Comparison of ENCODE assay signal across 8 cellular contexts in genomic region chr10:46634698-46635097, GRCh38. TPM values are rescaled to one million over a fixed set of nuclear protein-coding genes. Genes with fewer than 3 reads are reported as not detected.
A peak's percentile ranks its signal among the peaks of the same experiment; 100 is the strongest.
DNase-seq lines count a peak whose midpoint lies in the region; ATAC-seq, FAIRE-seq and TF ChIP-seq lines count a peak whose summit lies in the region.
"Not testable (repeated sequence)": the region's sequence is repeated elsewhere in the genome, so short reads cannot be mapped to it uniquely, and the experiment has no call there.

No MANE protein-coding gene starts in this region.

- not testable (repeated sequence) for H4K8ac ChIP-seq in mesenchymal stem cell (ENCODE audit: low read length)

- intact Hi-C loops in OCI-LY7 (cut with micrococcal nuclease; ENCODE audit: unreplicated experiment); left cardiac atrium (cut with DNase I); pancreas (cut with DNase I): not testable (repeated sequence)

- not testable (repeated sequence) for H3K36me3 Mint-ChIP-seq in CD8-positive, alpha-beta memory T cell; activated naive CD4-positive, alpha-beta T cell treated with anti-CD3 and anti-CD28 coated beads, Interleukin-2, amount 50 U/mL, for 24 hours

- not testable (repeated sequence) for H4K91ac ChIP-seq in mesenchymal stem cell (ENCODE audit: low read length)

- H3K4ac ChIP-seq in mesenchymal stem cell (ENCODE audit: low read depth in 1 of 2, low read length in 2 of 2) = not testable (repeated sequence)

- ATAC-seq in left cardiac atrium = peak; percentile 20 to 64
- ATAC-seq in pancreas = peak; percentile 11 to 42 (median 18)
- ATAC-seq in thoracic aorta (ENCODE audit: insufficient number of reproducible peaks, low FRiP score, low read depth) = peak; percentile 38

- H2AFZ ChIP-seq in OCI-LY7 (ENCODE audit: low read length); mesenchymal stem cell (ENCODE audit: low read depth, low read length): not testable (repeated sequence)

- H3K27ac Mint-ChIP-seq in CD8-positive, alpha-beta memory T cell = peak overlapping the region in 3 of 8 donors; percentile 29 to 81 (median 79)
- H3K27ac Mint-ChIP-seq in activated naive CD4-positive, alpha-beta T cell treated with anti-CD3 and anti-CD28 coated beads, Interleukin-2, amount 50 U/mL, for 24 hours = not testable (repeated sequence)

- H3K14ac ChIP-seq in mesenchymal stem cell (ENCODE audit: low read length in 2 of 2) = not testable (repeated sequence)

- not testable (repeated sequence) for FAIRE-seq in pancreas (lab: Jason Lieb, UNC)

- not testable (repeated sequence) for H3K27ac ChIP-seq in CD8-positive, alpha-beta memory T cell (ENCODE audit: low read depth, low read length); OCI-LY7 (ENCODE audit: low read depth, low read length, poor library complexity, severe bottlenecking); mesenchymal stem cell (ENCODE audit: low read length, poor library complexity, severe bottlenecking); pancreas; thoracic aorta

- H3K4me1 Mint-ChIP-seq in CD8-positive, alpha-beta memory T cell; activated naive CD4-positive, alpha-beta T cell treated with anti-CD3 and anti-CD28 coated beads, Interleukin-2, amount 50 U/mL, for 24 hours: not testable (repeated sequence)

- peak overlapping the region; percentile 32 for H3K9ac ChIP-seq in mesenchymal stem cell (ENCODE audit: low read length)

- H3K18ac ChIP-seq in mesenchymal stem cell (ENCODE audit: low read depth in 1 of 2, low read length in 2 of 2) = not testable (repeated sequence)

- H3K9me3 Mint-ChIP-seq in CD8-positive, alpha-beta memory T cell; activated naive CD4-positive, alpha-beta T cell treated with anti-CD3 and anti-CD28 coated beads, Interleukin-2, amount 50 U/mL, for 24 hours: not testable (repeated sequence)

- not testable (repeated sequence) for H3K27me3 ChIP-seq in CD8-positive, alpha-beta memory T cell (ENCODE audit: insufficient read depth, low read length, poor library complexity, severe bottlenecking); mesenchymal stem cell (ENCODE audit: control insufficient read depth in 1 of 2, insufficient read depth in 1 of 2, low read length in 2 of 2); pancreas; thoracic aorta (replicated peaks; ENCODE audit: insufficient read depth)

- H3K9me2 ChIP-seq in OCI-LY7 (ENCODE audit: insufficient read depth, low read length) = not testable (repeated sequence)

- H2BK15ac ChIP-seq in mesenchymal stem cell (ENCODE audit: low read depth, poor library complexity, severe bottlenecking) = not testable (repeated sequence)

- H2BK5ac ChIP-seq in mesenchymal stem cell (ENCODE audit: low read depth, low read length, poor library complexity, severe bottlenecking) = not testable (repeated sequence)

- not testable (repeated sequence) for H2BK120ac ChIP-seq in mesenchymal stem cell (ENCODE audit: low read depth, low read length)

- 54% methylated on average over 3 of the region's 5 CpGs for WGBS in mesenchymal stem cell
- 30 to 33% methylated on average over 5 of the region's 5 CpGs for WGBS in pancreas, 2 donors

- POLR2A ChIA-PET in CD8-positive, alpha-beta memory T cell (lab: Charles Lee); OCI-LY7 (lab: Charles Lee): not testable (repeated sequence)

- not testable (repeated sequence) for DNase-seq in CD8-positive, alpha-beta memory T cell; OCI-LY7 (ENCODE audit: low spot score); choroid plexus epithelial cell (ENCODE audit: low read depth); left cardiac atrium; mesenchymal stem cell; pancreas; thoracic aorta (ENCODE audit: low spot score)

- CTCF ChIA-PET in CD8-positive, alpha-beta memory T cell (lab: Charles Lee); OCI-LY7 (lab: Charles Lee; ENCODE audit: unreplicated experiment): not testable (repeated sequence)

- TF ChIP-seq CTCF in OCI-LY7 (conservative IDR thresholded peaks at IDR 0.05; ENCODE audit: low read length); choroid plexus epithelial cell (conservative IDR thresholded peaks at IDR 0.05; ENCODE audit: low read depth, low read length); pancreas (IDR thresholded peaks at IDR 0.05); thoracic aorta (IDR thresholded peaks at IDR 0.05): not testable (repeated sequence)

- H3K4me3 ChIP-seq in CD8-positive, alpha-beta memory T cell (ENCODE audit: low read length); OCI-LY7 (ENCODE audit: low read depth, low read length, poor library complexity, severe bottlenecking); mesenchymal stem cell (ENCODE audit: insufficient read depth in 1 of 2, low read depth in 1 of 2, low read length in 2 of 2); pancreas: not testable (repeated sequence)
- peak overlapping the region; percentile 39 for H3K4me3 ChIP-seq in choroid plexus epithelial cell (ENCODE audit: low read depth, low read length)
- peak overlapping the region; percentile 59 for H3K4me3 ChIP-seq in thoracic aorta

- H3K23ac ChIP-seq in mesenchymal stem cell (ENCODE audit: low read length in 2 of 2) = not testable (repeated sequence)

- not testable (repeated sequence) for H3K9me3 ChIP-seq in CD8-positive, alpha-beta memory T cell (ENCODE audit: low read length); OCI-LY7 (ENCODE audit: low read length); mesenchymal stem cell (ENCODE audit: control insufficient read depth, low read length); pancreas; thoracic aorta

- H3K27me3 Mint-ChIP-seq in CD8-positive, alpha-beta memory T cell; activated naive CD4-positive, alpha-beta T cell treated with anti-CD3 and anti-CD28 coated beads, Interleukin-2, amount 50 U/mL, for 24 hours: not testable (repeated sequence)

- not testable (repeated sequence) for H3K4me2 ChIP-seq in OCI-LY7 (ENCODE audit: low read length); mesenchymal stem cell (ENCODE audit: low read length, poor library complexity, severe bottlenecking)

- BruUV-seq in OCI-LY7 (replicated peaks; lab: Mats Ljungman, UMichigan) = TSS peak; percentile 84

- peak overlapping the region in 5 of 7 donors; percentile 45 to 85 (median 62) for H3K4me3 Mint-ChIP-seq in CD8-positive, alpha-beta memory T cell
- peak overlapping the region; percentile 47 for H3K4me3 Mint-ChIP-seq in activated naive CD4-positive, alpha-beta T cell treated with anti-CD3 and anti-CD28 coated beads, Interleukin-2, amount 50 U/mL, for 24 hours

- not testable (repeated sequence) for H3K79me1 ChIP-seq in mesenchymal stem cell (replicated peaks; ENCODE audit: low read length, poor library complexity, severe bottlenecking)

- H3K36me3 ChIP-seq in CD8-positive, alpha-beta memory T cell (ENCODE audit: insufficient read depth, low read length); OCI-LY7 (ENCODE audit: insufficient read depth, low read length); mesenchymal stem cell (ENCODE audit: control insufficient read depth in 1 of 2, insufficient read depth in 2 of 2, low read depth in 1 of 2, low read length in 2 of 2); pancreas; thoracic aorta: not testable (repeated sequence)

- not testable (repeated sequence) for H2AK5ac ChIP-seq in mesenchymal stem cell (ENCODE audit: low read length, severe bottlenecking)

- H4K20me1 ChIP-seq in OCI-LY7 (ENCODE audit: insufficient read depth, low read length) = not testable (repeated sequence)

- H2BK12ac ChIP-seq in mesenchymal stem cell (ENCODE audit: low read length in 2 of 2) = not testable (repeated sequence)

- H3K4me1 ChIP-seq in CD8-positive, alpha-beta memory T cell (ENCODE audit: insufficient read depth, low read length); OCI-LY7 (ENCODE audit: insufficient read depth, low read length, poor library complexity, severe bottlenecking); mesenchymal stem cell (ENCODE audit: control insufficient read depth, insufficient read depth, low read depth, low read length); pancreas; thoracic aorta (ENCODE audit: control insufficient read depth in 1 of 2, low read depth in 2 of 2): not testable (repeated sequence)

- H3K79me2 ChIP-seq in OCI-LY7 (ENCODE audit: insufficient read depth, low read depth, low read length) = not testable (repeated sequence)

RNA-seq across cellular contexts. Expression of gene SYT15, which starts 55.8 kb away (rescaled TPM):
- total RNA-seq in CD8-positive, alpha-beta memory T cell = under 1 TPM; 0.69 to 0.70 TPM
- polyA plus RNA-seq in CD8-positive, alpha-beta memory T cell = 0.05 TPM
- total RNA-seq in OCI-LY7 (2014; rRNA removed; shearing (Covaris generic)) = 0.25 and 0.31 TPM in 2 replicates
- total RNA-seq in OCI-LY7 (2022) (1.5 and 2.1 TPM in 2 replicates), left cardiac atrium (1 to 10 TPM; 4.6 to 4.9 TPM), pancreas (10 to 100 TPM in 1 of 6 donors, 1 to 10 TPM in 5; 2.1 to 10.7 (median 3.9) TPM), thoracic aorta (1 to 10 TPM; 2.6 to 7.1 TPM)
- 0.35 TPM for polyA plus RNA-seq in mesenchymal stem cell (2013, experiment 1 of 2)
- polyA plus RNA-seq in mesenchymal stem cell (2013, experiment 2 of 2) = 0.82 TPM
- 1 to 10 TPM; 2.7 to 3.7 TPM for polyA plus RNA-seq in pancreas
